In the genomic region with DNA sequence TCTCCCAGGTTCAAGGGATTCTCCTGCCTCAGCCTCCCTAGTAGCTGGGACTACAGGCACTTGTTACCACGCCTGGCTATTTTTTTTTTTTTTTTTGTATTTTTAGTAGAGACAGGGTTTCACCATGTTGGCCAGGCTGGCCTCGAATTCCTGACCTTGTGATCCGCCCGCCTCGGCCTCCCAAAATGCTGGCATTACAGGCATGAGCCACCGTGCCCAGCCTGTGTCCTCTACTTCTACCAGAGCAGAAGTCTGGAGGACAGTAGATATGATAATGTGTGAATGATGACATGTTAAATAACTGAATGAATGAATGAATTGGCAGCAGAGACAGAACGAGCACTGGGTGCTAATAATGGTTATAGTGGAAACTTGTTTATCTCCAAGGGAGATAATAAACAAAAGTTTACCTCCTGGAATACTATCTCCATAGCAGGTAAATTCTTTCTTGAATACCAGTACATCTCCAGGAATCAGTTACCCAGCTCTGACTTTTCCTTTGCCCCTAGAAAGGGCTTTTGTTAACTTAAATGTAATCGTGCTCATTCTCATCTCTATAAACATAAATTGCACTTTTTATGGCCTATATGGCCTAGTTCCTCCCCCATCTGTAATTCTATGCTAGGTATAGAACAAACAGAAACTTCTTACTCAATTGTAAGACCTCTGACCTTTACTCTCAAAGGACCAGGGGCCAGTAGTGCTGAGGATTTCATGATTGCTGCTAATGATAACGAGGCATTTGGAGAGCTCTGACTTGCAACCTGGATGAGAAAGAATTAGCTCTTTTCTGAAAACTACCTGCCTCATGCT, we compare ENCODE assay signal across 1 cellular context.
A peak's percentile ranks its signal among the peaks of the same experiment; 100 is the strongest.
TF ChIP-seq lines count a peak whose summit lies in the region.

No MANE protein-coding gene starts in this region.

TF ChIP-seq in HepG2, 621 proteins besides CTCF, POLR2A, EP300 and RAD21 (continues in another document):
- TF ChIP-seq, protein P1, sequence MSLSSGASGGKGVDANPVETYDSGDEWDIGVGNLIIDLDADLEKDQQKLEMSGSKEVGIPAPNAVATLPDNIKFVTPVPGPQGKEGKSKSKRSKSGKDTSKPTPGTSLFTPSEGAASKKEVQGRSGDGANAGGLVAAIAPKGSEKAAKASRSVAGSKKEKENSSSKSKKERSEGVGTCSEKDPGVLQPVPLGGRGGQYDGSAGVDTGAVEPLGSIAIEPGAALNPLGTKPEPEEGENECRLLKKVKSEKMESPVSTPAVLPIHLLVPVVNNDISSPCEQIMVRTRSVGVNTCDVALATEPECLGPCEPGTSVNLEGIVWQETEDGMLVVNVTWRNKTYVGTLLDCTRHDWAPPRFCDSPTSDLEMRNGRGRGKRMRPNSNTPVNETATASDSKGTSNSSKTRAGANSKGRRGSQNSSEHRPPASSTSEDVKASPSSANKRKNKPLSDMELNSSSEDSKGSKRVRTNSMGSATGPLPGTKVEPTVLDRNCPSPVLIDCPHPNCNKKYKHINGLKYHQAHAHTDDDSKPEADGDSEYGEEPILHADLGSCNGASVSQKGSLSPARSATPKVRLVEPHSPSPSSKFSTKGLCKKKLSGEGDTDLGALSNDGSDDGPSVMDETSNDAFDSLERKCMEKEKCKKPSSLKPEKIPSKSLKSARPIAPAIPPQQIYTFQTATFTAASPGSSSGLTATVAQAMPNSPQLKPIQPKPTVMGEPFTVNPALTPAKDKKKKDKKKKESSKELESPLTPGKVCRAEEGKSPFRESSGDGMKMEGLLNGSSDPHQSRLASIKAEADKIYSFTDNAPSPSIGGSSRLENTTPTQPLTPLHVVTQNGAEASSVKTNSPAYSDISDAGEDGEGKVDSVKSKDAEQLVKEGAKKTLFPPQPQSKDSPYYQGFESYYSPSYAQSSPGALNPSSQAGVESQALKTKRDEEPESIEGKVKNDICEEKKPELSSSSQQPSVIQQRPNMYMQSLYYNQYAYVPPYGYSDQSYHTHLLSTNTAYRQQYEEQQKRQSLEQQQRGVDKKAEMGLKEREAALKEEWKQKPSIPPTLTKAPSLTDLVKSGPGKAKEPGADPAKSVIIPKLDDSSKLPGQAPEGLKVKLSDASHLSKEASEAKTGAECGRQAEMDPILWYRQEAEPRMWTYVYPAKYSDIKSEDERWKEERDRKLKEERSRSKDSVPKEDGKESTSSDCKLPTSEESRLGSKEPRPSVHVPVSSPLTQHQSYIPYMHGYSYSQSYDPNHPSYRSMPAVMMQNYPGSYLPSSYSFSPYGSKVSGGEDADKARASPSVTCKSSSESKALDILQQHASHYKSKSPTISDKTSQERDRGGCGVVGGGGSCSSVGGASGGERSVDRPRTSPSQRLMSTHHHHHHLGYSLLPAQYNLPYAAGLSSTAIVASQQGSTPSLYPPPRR (CRISPR knock-in tag; IDR thresholded peaks at IDR 0.05; ENCODE audit: borderline replicate concordance), result peak; percentile 45; the same call in 1 of the 2 replicates
- TF ChIP-seq ZNF138 (CRISPR knock-in tag; IDR thresholded peaks at IDR 0.05; ENCODE audit: low read depth), result no peak
- TF ChIP-seq ZBTB8A (CRISPR knock-in tag; IDR thresholded peaks at IDR 0.05; ENCODE audit: borderline replicate concordance, low read depth), result no peak
- TF ChIP-seq, protein P2, sequence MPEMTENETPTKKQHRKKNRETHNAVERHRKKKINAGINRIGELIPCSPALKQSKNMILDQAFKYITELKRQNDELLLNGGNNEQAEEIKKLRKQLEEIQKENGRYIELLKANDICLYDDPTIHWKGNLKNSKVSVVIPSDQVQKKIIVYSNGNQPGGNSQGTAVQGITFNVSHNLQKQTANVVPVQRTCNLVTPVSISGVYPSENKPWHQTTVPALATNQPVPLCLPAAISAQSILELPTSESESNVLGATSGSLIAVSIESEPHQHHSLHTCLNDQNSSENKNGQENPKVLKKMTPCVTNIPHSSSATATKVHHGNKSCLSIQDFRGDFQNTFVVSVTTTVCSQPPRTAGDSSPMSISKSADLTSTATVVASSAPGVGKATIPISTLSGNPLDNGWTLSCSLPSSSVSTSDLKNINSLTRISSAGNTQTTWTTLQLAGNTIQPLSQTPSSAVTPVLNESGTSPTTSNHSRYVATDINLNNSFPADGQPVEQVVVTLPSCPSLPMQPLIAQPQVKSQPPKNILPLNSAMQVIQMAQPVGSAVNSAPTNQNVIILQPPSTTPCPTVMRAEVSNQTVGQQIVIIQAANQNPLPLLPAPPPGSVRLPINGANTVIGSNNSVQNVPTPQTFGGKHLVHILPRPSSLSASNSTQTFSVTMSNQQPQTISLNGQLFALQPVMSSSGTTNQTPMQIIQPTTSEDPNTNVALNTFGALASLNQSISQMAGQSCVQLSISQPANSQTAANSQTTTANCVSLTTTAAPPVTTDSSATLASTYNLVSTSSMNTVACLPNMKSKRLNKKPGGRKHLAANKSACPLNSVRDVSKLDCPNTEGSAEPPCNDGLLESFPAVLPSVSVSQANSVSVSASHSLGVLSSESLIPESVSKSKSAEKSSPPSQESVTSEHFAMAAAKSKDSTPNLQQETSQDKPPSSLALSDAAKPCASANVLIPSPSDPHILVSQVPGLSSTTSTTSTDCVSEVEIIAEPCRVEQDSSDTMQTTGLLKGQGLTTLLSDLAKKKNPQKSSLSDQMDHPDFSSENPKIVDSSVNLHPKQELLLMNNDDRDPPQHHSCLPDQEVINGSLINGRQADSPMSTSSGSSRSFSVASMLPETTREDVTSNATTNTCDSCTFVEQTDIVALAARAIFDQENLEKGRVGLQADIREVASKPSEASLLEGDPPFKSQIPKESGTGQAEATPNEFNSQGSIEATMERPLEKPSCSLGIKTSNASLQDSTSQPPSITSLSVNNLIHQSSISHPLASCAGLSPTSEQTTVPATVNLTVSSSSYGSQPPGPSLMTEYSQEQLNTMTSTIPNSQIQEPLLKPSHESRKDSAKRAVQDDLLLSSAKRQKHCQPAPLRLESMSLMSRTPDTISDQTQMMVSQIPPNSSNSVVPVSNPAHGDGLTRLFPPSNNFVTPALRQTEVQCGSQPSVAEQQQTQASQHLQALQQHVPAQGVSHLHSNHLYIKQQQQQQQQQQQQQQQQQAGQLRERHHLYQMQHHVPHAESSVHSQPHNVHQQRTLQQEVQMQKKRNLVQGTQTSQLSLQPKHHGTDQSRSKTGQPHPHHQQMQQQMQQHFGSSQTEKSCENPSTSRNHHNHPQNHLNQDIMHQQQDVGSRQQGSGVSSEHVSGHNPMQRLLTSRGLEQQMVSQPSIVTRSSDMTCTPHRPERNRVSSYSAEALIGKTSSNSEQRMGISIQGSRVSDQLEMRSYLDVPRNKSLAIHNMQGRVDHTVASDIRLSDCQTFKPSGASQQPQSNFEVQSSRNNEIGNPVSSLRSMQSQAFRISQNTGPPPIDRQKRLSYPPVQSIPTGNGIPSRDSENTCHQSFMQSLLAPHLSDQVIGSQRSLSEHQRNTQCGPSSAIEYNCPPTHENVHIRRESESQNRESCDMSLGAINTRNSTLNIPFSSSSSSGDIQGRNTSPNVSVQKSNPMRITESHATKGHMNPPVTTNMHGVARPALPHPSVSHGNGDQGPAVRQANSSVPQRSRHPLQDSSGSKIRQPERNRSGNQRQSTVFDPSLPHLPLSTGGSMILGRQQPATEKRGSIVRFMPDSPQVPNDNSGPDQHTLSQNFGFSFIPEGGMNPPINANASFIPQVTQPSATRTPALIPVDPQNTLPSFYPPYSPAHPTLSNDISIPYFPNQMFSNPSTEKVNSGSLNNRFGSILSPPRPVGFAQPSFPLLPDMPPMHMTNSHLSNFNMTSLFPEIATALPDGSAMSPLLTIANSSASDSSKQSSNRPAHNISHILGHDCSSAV (CRISPR knock-in tag; IDR thresholded peaks at IDR 0.05; ENCODE audit: borderline replicate concordance), result no peak
- TF ChIP-seq ZNF563 (CRISPR knock-in tag; IDR thresholded peaks at IDR 0.05), result no peak
- no peak for TF ChIP-seq ZNF30 (CRISPR knock-in tag; IDR thresholded peaks at IDR 0.05)
- peak; percentile 58; the same call in 1 of the 2 replicates for TF ChIP-seq GATAD2A (CRISPR knock-in tag; IDR thresholded peaks at IDR 0.05)
- TF ChIP-seq, protein P3, sequence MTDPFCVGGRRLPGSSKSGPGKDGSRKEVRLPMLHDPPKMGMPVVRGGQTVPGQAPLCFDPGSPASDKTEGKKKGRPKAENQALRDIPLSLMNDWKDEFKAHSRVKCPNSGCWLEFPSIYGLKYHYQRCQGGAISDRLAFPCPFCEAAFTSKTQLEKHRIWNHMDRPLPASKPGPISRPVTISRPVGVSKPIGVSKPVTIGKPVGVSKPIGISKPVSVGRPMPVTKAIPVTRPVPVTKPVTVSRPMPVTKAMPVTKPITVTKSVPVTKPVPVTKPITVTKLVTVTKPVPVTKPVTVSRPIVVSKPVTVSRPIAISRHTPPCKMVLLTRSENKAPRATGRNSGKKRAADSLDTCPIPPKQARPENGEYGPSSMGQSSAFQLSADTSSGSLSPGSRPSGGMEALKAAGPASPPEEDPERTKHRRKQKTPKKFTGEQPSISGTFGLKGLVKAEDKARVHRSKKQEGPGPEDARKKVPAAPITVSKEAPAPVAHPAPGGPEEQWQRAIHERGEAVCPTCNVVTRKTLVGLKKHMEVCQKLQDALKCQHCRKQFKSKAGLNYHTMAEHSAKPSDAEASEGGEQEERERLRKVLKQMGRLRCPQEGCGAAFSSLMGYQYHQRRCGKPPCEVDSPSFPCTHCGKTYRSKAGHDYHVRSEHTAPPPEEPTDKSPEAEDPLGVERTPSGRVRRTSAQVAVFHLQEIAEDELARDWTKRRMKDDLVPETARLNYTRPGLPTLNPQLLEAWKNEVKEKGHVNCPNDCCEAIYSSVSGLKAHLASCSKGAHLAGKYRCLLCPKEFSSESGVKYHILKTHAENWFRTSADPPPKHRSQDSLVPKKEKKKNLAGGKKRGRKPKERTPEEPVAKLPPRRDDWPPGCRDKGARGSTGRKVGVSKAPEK (CRISPR knock-in tag; IDR thresholded peaks at IDR 0.05; ENCODE audit: borderline replicate concordance), result no peak
- TF ChIP-seq, protein P4, sequence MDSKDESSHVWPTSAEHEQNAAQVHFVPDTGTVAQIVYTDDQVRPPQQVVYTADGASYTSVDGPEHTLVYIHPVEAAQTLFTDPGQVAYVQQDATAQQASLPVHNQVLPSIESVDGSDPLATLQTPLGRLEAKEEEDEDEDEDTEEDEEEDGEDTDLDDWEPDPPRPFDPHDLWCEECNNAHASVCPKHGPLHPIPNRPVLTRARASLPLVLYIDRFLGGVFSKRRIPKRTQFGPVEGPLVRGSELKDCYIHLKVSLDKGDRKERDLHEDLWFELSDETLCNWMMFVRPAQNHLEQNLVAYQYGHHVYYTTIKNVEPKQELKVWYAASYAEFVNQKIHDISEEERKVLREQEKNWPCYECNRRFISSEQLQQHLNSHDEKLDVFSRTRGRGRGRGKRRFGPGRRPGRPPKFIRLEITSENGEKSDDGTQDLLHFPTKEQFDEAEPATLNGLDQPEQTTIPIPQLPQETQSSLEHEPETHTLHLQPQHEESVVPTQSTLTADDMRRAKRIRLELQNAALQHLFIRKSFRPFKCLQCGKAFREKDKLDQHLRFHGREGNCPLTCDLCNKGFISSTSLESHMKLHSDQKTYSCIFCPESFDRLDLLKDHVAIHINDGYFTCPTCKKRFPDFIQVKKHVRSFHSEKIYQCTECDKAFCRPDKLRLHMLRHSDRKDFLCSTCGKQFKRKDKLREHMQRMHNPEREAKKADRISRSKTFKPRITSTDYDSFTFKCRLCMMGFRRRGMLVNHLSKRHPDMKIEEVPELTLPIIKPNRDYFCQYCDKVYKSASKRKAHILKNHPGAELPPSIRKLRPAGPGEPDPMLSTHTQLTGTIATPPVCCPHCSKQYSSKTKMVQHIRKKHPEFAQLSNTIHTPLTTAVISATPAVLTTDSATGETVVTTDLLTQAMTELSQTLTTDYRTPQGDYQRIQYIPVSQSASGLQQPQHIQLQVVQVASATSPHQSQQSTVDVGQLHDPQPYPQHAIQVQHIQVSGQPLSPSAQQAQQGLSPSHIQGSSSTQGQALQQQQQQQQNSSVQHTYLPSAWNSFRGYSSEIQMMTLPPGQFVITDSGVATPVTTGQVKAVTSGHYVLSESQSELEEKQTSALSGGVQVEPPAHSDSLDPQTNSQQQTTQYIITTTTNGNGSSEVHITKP (CRISPR knock-in tag; IDR thresholded peaks at IDR 0.05; ENCODE audit: low read depth), result no peak
- TF ChIP-seq, protein P5, sequence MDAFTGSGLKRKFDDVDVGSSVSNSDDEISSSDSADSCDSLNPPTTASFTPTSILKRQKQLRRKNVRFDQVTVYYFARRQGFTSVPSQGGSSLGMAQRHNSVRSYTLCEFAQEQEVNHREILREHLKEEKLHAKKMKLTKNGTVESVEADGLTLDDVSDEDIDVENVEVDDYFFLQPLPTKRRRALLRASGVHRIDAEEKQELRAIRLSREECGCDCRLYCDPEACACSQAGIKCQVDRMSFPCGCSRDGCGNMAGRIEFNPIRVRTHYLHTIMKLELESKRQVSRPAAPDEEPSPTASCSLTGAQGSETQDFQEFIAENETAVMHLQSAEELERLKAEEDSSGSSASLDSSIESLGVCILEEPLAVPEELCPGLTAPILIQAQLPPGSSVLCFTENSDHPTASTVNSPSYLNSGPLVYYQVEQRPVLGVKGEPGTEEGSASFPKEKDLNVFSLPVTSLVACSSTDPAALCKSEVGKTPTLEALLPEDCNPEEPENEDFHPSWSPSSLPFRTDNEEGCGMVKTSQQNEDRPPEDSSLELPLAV (CRISPR knock-in tag; conservative IDR thresholded peaks at IDR 0.05; ENCODE audit: low read depth), result no peak
- no peak for TF ChIP-seq ZNF75D (CRISPR knock-in tag; IDR thresholded peaks at IDR 0.05; ENCODE audit: borderline replicate concordance)
- TF ChIP-seq, protein P6, sequence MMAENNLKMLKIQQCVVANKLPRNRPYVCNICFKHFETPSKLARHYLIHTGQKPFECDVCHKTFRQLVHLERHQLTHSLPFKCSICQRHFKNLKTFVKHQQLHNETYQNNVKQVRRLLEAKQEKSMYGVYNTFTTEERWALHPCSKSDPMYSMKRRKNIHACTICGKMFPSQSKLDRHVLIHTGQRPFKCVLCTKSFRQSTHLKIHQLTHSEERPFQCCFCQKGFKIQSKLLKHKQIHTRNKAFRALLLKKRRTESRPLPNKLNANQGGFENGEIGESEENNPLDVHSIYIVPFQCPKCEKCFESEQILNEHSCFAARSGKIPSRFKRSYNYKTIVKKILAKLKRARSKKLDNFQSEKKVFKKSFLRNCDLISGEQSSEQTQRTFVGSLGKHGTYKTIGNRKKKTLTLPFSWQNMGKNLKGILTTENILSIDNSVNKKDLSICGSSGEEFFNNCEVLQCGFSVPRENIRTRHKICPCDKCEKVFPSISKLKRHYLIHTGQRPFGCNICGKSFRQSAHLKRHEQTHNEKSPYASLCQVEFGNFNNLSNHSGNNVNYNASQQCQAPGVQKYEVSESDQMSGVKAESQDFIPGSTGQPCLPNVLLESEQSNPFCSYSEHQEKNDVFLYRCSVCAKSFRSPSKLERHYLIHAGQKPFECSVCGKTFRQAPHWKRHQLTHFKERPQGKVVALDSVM (CRISPR knock-in tag; IDR thresholded peaks at IDR 0.05), result no peak
- no peak for TF ChIP-seq ZNF496 (CRISPR knock-in tag; IDR thresholded peaks at IDR 0.05; ENCODE audit: insufficient replicate concordance)
- TF ChIP-seq ZNF557 (CRISPR knock-in tag; IDR thresholded peaks at IDR 0.05), result no peak
- TF ChIP-seq ZNF24 (IDR thresholded peaks at IDR 0.05), result no peak
- TF ChIP-seq MED8 (CRISPR knock-in tag; IDR thresholded peaks at IDR 0.05; ENCODE audit: insufficient replicate concordance), result no peak
- TF ChIP-seq ZFP82 (CRISPR knock-in tag; IDR thresholded peaks at IDR 0.05; ENCODE audit: borderline replicate concordance), result no peak
- TF ChIP-seq SOX13 (IDR thresholded peaks at IDR 0.05), result no peak
- 0 out of 4 replicates have a peak, but pooled peaks of 1 of the 2 experiments have one; percentile 20 for TF ChIP-seq SOX13 (CRISPR knock-in tag; conservative IDR thresholded peaks at IDR 0.05 in 1 of 2, IDR thresholded peaks at IDR 0.05 in 1 of 2)
- TF ChIP-seq ZNF737 (CRISPR knock-in tag; IDR thresholded peaks at IDR 0.05; ENCODE audit: borderline replicate concordance), result no peak
